In the genomic region with DNA sequence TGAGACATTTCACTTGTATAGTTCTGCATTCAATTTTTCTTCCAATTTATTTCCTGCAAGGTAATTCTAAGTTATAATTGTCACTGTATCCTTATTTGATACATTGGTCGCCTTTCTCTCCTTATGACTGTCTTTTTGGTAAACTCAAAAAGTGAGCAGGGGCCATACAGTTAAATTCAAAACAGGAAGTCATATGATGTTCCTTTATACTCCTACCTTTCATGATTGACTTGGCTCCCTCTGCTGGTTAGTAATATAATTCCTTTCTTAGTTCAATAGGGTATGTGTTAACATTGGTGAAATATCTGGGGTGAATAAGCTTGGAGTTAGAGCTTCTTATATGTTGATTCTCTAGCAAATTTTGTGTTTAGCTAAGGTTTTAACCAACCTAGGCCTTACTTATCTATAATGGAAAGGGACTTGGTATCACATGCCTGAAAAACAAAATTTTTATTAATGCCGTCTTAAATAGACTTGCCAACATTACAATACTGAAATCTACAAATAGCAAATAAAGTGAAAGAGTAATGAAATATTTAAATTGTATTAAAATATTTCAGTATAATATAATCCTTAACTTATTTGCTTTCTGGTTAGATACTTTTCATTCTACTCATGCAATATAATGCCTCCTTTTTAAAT, we compare ENCODE assay signal across 8 cellular contexts. TPM values are rescaled to one million over a fixed set of nuclear protein-coding genes. Genes with fewer than 3 reads are reported as not detected.
DNase-seq lines count a peak whose midpoint lies in the region; ATAC-seq and FAIRE-seq lines count a peak whose summit lies in the region.

No MANE protein-coding gene starts in this region.

- 50 to 58% (median 51%) methylated on average over 2 of the region's 2 CpGs for WGBS in small intestine, 3 donors

- no peaks in the 10 kb centered on the region for H3K36me3 ChIP-seq in small intestine (ENCODE audit: control insufficient read depth in 2 of 2, insufficient read depth in 2 of 2, low read length in 2 of 2)

- peak; percentile 63 for DNase-seq in DMS79 treated with DMSO at 0.1 percent for 48 hours (lab: John Stamatoyannopoulos, UW)
- DNase-seq in NCI-H345 treated with DMSO at 0.1 percent for 48 hours (lab: John Stamatoyannopoulos, UW; ENCODE audit: unreplicated experiment) = peak; percentile 81
- no peak for DNase-seq in activated T-helper 2 cell treated with anti-CD3 and anti-CD28 coated beads, Interferon-gamma antibody, Interleukin-2, Interleukin-4, amounts not matched to agents 10 μg/mL and 5 μg/mL and 100 μg/mL, durations not matched to agents 14 hours and 24 hours and 36 hours (ENCODE audit: low spot score)
- no peak for DNase-seq in left cardiac atrium
- DNase-seq in small intestine = peak; percentile 79
- no peak for DNase-seq in activated naive CD4-positive, alpha-beta T cell treated with Interleukin-2 at 50 U/mL for 16 hours

- no peak overlapping the region for H3K4me3 ChIP-seq in small intestine (ENCODE audit: low read depth in 1 of 2, low read length in 2 of 2)

- H3K4me1 ChIP-seq in small intestine (ENCODE audit: control insufficient read depth in 2 of 2, insufficient read depth in 1 of 2, low read depth in 1 of 2, low read length in 1 of 2) = peaks cover 0 to 4% of the 10 kb centered on the region in 2 donors

- H3K36me3 Mint-ChIP-seq in activated T-helper 2 cell treated with anti-CD3 and anti-CD28 coated beads, Interferon-gamma antibody, Interleukin-2, Interleukin-4, amounts not matched to agents 10 μg/mL and 5 μg/mL and 100 μg/mL, durations not matched to agents 14 hours and 24 hours and 36 hours (ENCODE audit: low read depth) = peaks cover 21% of the 10 kb centered on the region

- ATAC-seq in GM21360 (IDR thresholded peaks at IDR 0.05; ENCODE audit: unreplicated experiment) = peak; percentile 76
- ATAC-seq in HG03460 (IDR thresholded peaks at IDR 0.05; ENCODE audit: unreplicated experiment) = peak; percentile 75
- ATAC-seq in left cardiac atrium = peak; percentile 65 to 67

- no peaks in the 10 kb centered on the region for H3K27me3 ChIP-seq in small intestine (ENCODE audit: control insufficient read depth in 2 of 2, insufficient read depth in 2 of 2, low read length in 2 of 2)

- peak overlapping the region; percentile 22 for H3K27ac Mint-ChIP-seq in activated T-helper 2 cell treated with anti-CD3 and anti-CD28 coated beads, Interferon-gamma antibody, Interleukin-2, Interleukin-4, amounts not matched to agents 10 μg/mL and 5 μg/mL and 100 μg/mL, durations not matched to agents 14 hours and 24 hours and 36 hours

- no peak overlapping the region for H3K27ac ChIP-seq in small intestine (ENCODE audit: low read depth in 1 of 2, low read length in 1 of 2)

- peak; percentile 49 for FAIRE-seq in small intestine (lab: Jason Lieb, UNC)

- H3K9me3 ChIP-seq in small intestine (ENCODE audit: control insufficient read depth, low read depth) = no peaks in the 10 kb centered on the region

- intact Hi-C loops in activated T-helper 2 cell treated with anti-CD3 and anti-CD28 coated beads, Interferon-gamma antibody, Interleukin-2, Interleukin-4, amounts not matched to agents 10 μg/mL and 5 μg/mL and 100 μg/mL, durations not matched to agents 14 hours and 24 hours and 36 hours (cut with micrococcal nuclease) = loop anchor here (1.0 to 10.0 kb wide), 3 partner anchors 127 to 334 kb away; no protein-coding TSS in a partner anchor
- intact Hi-C loops in left cardiac atrium (cut with DNase I) = loop anchor here in 1 of 2 donors (10.0 kb wide), 1 partner anchor 74 kb away; no protein-coding TSS in a partner anchor

- peaks cover 29% of the 10 kb centered on the region for H3K4me1 Mint-ChIP-seq in activated T-helper 2 cell treated with anti-CD3 and anti-CD28 coated beads, Interferon-gamma antibody, Interleukin-2, Interleukin-4, amounts not matched to agents 10 μg/mL and 5 μg/mL and 100 μg/mL, durations not matched to agents 14 hours and 24 hours and 36 hours (ENCODE audit: low read depth)

- H3K27me3 Mint-ChIP-seq in activated T-helper 2 cell treated with anti-CD3 and anti-CD28 coated beads, Interferon-gamma antibody, Interleukin-2, Interleukin-4, amounts not matched to agents 10 μg/mL and 5 μg/mL and 100 μg/mL, durations not matched to agents 14 hours and 24 hours and 36 hours (ENCODE audit: low read depth) = no peaks in the 10 kb centered on the region

- no peaks in the 10 kb centered on the region for H3K9me3 Mint-ChIP-seq in activated T-helper 2 cell treated with anti-CD3 and anti-CD28 coated beads, Interferon-gamma antibody, Interleukin-2, Interleukin-4, amounts not matched to agents 10 μg/mL and 5 μg/mL and 100 μg/mL, durations not matched to agents 14 hours and 24 hours and 36 hours

- H3K4me3 Mint-ChIP-seq in activated T-helper 2 cell treated with anti-CD3 and anti-CD28 coated beads, Interferon-gamma antibody, Interleukin-2, Interleukin-4, amounts not matched to agents 10 μg/mL and 5 μg/mL and 100 μg/mL, durations not matched to agents 14 hours and 24 hours and 36 hours (ENCODE audit: low read depth) = peak overlapping the region; percentile 10

RNA-seq across cellular contexts. Expression of a gene that starts 6.0 kb away (rescaled TPM):
- 48.5 and 52.9 TPM in 2 replicates for total RNA-seq in activated T-helper 2 cell treated with anti-CD3 and anti-CD28 coated beads, Interferon-gamma antibody, Interleukin-2, Interleukin-4, amounts not matched to agents 10 μg/mL and 5 μg/mL and 100 μg/mL, durations not matched to agents 14 hours and 24 hours and 36 hours
- 10 to 100 TPM; 40.2 to 46.6 TPM for total RNA-seq in left cardiac atrium
- 10 to 100 TPM; 10.8 to 14.8 (median 14.4) TPM for polyA plus RNA-seq in small intestine

Comparison
In these comparisons a context has a peak if more than half of its experiments do, and no peak if none do; other contexts are left out.
1. DNase-seq: peak in DMS79 treated with DMSO at 0.1 percent for 48 hours (single experiment), NCI-H345 treated with DMSO at 0.1 percent for 48 hours (single experiment) and small intestine (single experiment); none in activated T-helper 2 cell treated with anti-CD3 and anti-CD28 coated beads, Interferon-gamma antibody, Interleukin-2, Interleukin-4, amounts not matched to agents 10 μg/mL and 5 μg/mL and 100 μg/mL, durations not matched to agents 14 hours and 24 hours and 36 hours (single experiment), left cardiac atrium (single experiment) and activated naive CD4-positive, alpha-beta T cell treated with Interleukin-2 at 50 U/mL for 16 hours (single experiment).
2. Peak in every context shown above with its lines, with median percentiles within 50 percentile points of each other: ATAC-seq.